8 cellular contexts compared by ENCODE assay signal in genomic region chr15:101651753-101652097, GRCh38. TPM values are rescaled to one million over a fixed set of nuclear protein-coding genes. Genes with fewer than 3 reads are reported as not detected.
DNase-seq lines count a peak whose midpoint lies in the region; ATAC-seq, FAIRE-seq and TF ChIP-seq lines count a peak whose summit lies in the region.

No MANE protein-coding gene starts in this region.

- ATAC-seq in GM21786 (IDR thresholded peaks at IDR 0.05; ENCODE audit: unreplicated experiment) (peak; percentile 37), HG03469 (IDR thresholded peaks at IDR 0.05; ENCODE audit: unreplicated experiment) (no peak)

- WGBS in iPS DF 6.9 (ENCODE audit: insufficient coverage, insufficient read length): no CpG with 5 or more reads among the region's 28 CpGs
- 0% methylated on average over 28 of the region's 28 CpGs for WGBS in small intestine, 3 donors

- H3K27me3 ChIP-seq in adipocyte (replicated peaks; ENCODE audit: control insufficient read depth, insufficient read depth, low read length): no peaks in the 10 kb centered on the region
- H3K27me3 ChIP-seq in iPS DF 6.9 (ENCODE audit: control insufficient read depth, insufficient read depth, low read length): no peaks in the 10 kb centered on the region
- H3K27me3 ChIP-seq in small intestine (ENCODE audit: control insufficient read depth in 2 of 2, insufficient read depth in 2 of 2, low read length in 2 of 2): no peaks in the 10 kb centered on the region

- H3K4me3 ChIP-seq in adipocyte (ENCODE audit: low read length) (peak overlapping the region; percentile 95), iPS DF 6.9 (ENCODE audit: low read length) (peak overlapping the region; percentile 79; the same call in 1 of the 2 replicates), small intestine (ENCODE audit: low read depth in 1 of 2, low read length in 2 of 2) (peak overlapping the region; percentile 78 to 84)

- FAIRE-seq in GM12891 (lab: Jason Lieb, UNC) (peak; percentile 40), small intestine (lab: Jason Lieb, UNC) (no peak)

- peaks cover 28% of the 10 kb centered on the region for H3K36me3 ChIP-seq in adipocyte (ENCODE audit: control insufficient read depth, insufficient read depth, low read length, severe bottlenecking)
- H3K36me3 ChIP-seq in iPS DF 6.9 (ENCODE audit: control insufficient read depth, insufficient read depth, low read length): no peaks in the 10 kb centered on the region
- peaks cover 2 to 4% of the 10 kb centered on the region in 2 donors for H3K36me3 ChIP-seq in small intestine (ENCODE audit: control insufficient read depth in 2 of 2, insufficient read depth in 2 of 2, low read length in 2 of 2)

- peaks cover 32% of the 10 kb centered on the region for H3K4me1 ChIP-seq in adipocyte (ENCODE audit: control insufficient read depth, insufficient read depth, low read length)
- peaks cover 1% of the 10 kb centered on the region; the same call in 1 of the 2 replicates for H3K4me1 ChIP-seq in iPS DF 6.9 (ENCODE audit: control insufficient read depth, insufficient read depth, low read length)
- H3K4me1 ChIP-seq in small intestine (ENCODE audit: control insufficient read depth in 2 of 2, insufficient read depth in 1 of 2, low read depth in 1 of 2, low read length in 1 of 2): peaks cover 3 to 12% of the 10 kb centered on the region in 2 donors

- peak overlapping the region; percentile 93 for H3K9ac ChIP-seq in adipocyte (ENCODE audit: low read length)

- no peak for TF ChIP-seq POLR2A in GM12891 (IDR thresholded peaks at IDR 0.05; ENCODE audit: low read depth, low read length)

- no peak overlapping the region for H3K27ac ChIP-seq in iPS DF 6.9 (ENCODE audit: low read length)
- H3K27ac ChIP-seq in small intestine (ENCODE audit: low read depth in 1 of 2, low read length in 1 of 2): peak overlapping the region; percentile 97 to 99

- H3K9me3 ChIP-seq in adipocyte (ENCODE audit: control insufficient read depth, low read length): no peaks in the 10 kb centered on the region
- no peaks in the 10 kb centered on the region for H3K9me3 ChIP-seq in iPS DF 6.9 (ENCODE audit: control insufficient read depth, insufficient read depth, low read length)
- H3K9me3 ChIP-seq in small intestine (ENCODE audit: control insufficient read depth, low read depth): no peaks in the 10 kb centered on the region

- DNase-seq in GM12891 (ENCODE audit: insufficient read length, low spot score): no peak
- peak; percentile 20 for DNase-seq in LoVo (ENCODE audit: low spot score)
- DNase-seq in adipocyte (ENCODE audit: low read depth): no peak
- DNase-seq in iPS DF 6.9 (ENCODE audit: low read depth, low spot score): no peak
- DNase-seq in small intestine: peak; percentile 56
- DNase-seq in iPS-NIHi11 (ENCODE audit: low spot score): no peak

TF ChIP-seq in GM12891, 5 proteins besides CTCF, POLR2A, EP300 and RAD21:
- TF ChIP-seq SPI1 (IDR thresholded peaks at IDR 0.05; ENCODE audit: low read depth, low read length): no peak
- no peak for TF ChIP-seq TAF1 (IDR thresholded peaks at IDR 0.05; ENCODE audit: low read depth, low read length)
- no peak for TF ChIP-seq POLR2AphosphoS5 (IDR thresholded peaks at IDR 0.05; ENCODE audit: low read depth, low read length)
- no peak for TF ChIP-seq PAX5 (IDR thresholded peaks at IDR 0.05; ENCODE audit: insufficient read depth, low read length, severe bottlenecking)
- no peak for TF ChIP-seq POU2F2 (IDR thresholded peaks at IDR 0.05; ENCODE audit: low read depth, low read length)

RNA-seq across cellular contexts. Expression of gene TM2D3, which starts 0.5 kb away (rescaled TPM):
- 38.8 TPM for polyA plus RNA-seq in GM12891 (2012; ENCODE audit: low read depth, missing spikeins)
- polyA plus RNA-seq in small intestine: 10 to 100 TPM; 19.0 to 38.2 (median 24.9) TPM

Comparison
In these comparisons a context has a peak if more than half of its experiments do, and no peak if none do; other contexts are left out.
1. DNase-seq: peak in LoVo (single experiment) and small intestine (single experiment); none in GM12891 (single experiment), adipocyte (single experiment), iPS DF 6.9 (single experiment) and iPS-NIHi11 (single experiment).
2. Peak in every context shown above with its lines, with median percentiles within 50 percentile points of each other: H3K4me3 ChIP-seq.